In the genomic region with DNA sequence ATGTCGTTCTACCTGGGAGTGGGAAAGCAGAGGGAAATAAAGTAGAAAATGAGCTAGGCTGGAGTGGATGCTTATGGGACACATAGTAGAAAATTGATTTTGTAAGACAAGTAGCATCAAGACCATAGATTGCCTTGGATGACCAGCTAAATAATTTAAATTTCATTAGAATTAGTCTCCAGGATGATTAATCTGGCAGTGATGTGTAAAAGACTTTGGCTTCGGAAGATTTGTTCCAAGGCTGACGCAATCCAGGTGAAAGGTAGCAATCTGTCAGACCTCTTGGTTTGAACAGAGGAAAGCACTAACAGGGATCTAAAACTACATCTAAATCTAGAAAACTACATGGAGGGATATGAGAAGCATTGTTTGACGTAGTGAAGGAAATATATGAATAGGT, we compare ENCODE assay signal across 22 cellular contexts.
A peak's percentile ranks its signal among the peaks of the same experiment; 100 is the strongest.
DNase-seq lines count a peak whose midpoint lies in the region; ATAC-seq and TF ChIP-seq lines count a peak whose summit lies in the region.
"Had no signal": no experiment of that assay in that cellular context is flagged by ENCODE, and none has a peak within 500 bp of the region (broad histone marks: within the 10 kb centered on the region; RNA-seq: fewer than 3 reads in every experiment).

No MANE protein-coding gene starts in this region.

- H3K4me3 ChIP-seq in GM23248 (no peak overlapping the region), PC-3 (ENCODE audit: low read length) (no peak overlapping the region), epithelial cell of esophagus (ENCODE audit: low read length) (no peak overlapping the region)
- H3K4me3 ChIP-seq: ascending aorta; BLaER1 treated with 17β-estradiol and CSF1 and Interleukin-3, amounts not matched to agents 10 nM and 100 nM; gastroesophageal sphincter; neural progenitor cell; thyroid gland had no signal

- DNase-seq in GM23248, result peak; percentile 34
- DNase-seq in PC-3, result peak; percentile 91
- peak; percentile 94 for DNase-seq in epithelial cell of esophagus (ENCODE audit: low read depth)
- DNase-seq in kidney tubule cell (ENCODE audit: low spot score), result peak; percentile 86
- DNase-seq in stimulated activated CD4-positive, alpha-beta T cell treated with anti-CD3 and anti-CD28 coated beads, Interleukin-12 subunit alpha, Interleukin-12 subunit beta, amount 100 ng/mL, for 4 hours, result no peak
- DNase-seq in amygdala (lab: John Stamatoyannopoulos, UW), result no peak
- DNase-seq in NCI-H2029 treated with DMSO at 0.1 percent for 48 hours (lab: John Stamatoyannopoulos, UW), result no peak
- DNase-seq: DND-41; erythroblast; hippocampal formation; KG1; NCI-H2171 treated with DMSO at 0.1 percent for 48 hours; NCI-H69; stimulated activated naive CD8-positive, alpha-beta T cell treated with anti-CD3 and anti-CD28 coated beads, Interleukin-15, amount 100 ng/mL, for 72 hours; thyroid gland had no signal

- no peaks in the 10 kb centered on the region for H3K27me3 ChIP-seq in GM23248 (replicated peaks; ENCODE audit: insufficient read depth)
- no peaks in the 10 kb centered on the region for H3K27me3 ChIP-seq in PC-3 (ENCODE audit: low read length)
- H3K27me3 ChIP-seq: ascending aorta; BLaER1 treated with 17β-estradiol and CSF1 and Interleukin-3, amounts not matched to agents 10 nM and 100 nM; gastroesophageal sphincter; neural progenitor cell; thyroid gland had no signal

- H3K9me2 ChIP-seq in GM23248 (ENCODE audit: insufficient read depth) (no peaks in the 10 kb centered on the region), PC-3 (replicated peaks; ENCODE audit: low read length) (no peaks in the 10 kb centered on the region)

- H3F3A ChIP-seq in GM23248 (ENCODE audit: insufficient read depth), result no peaks in the 10 kb centered on the region
- no peaks in the 10 kb centered on the region for H3F3A ChIP-seq in PC-3 (ENCODE audit: low read length, unreplicated experiment)

- no TSS peak for BruUV-seq in PC-3 (replicated peaks; lab: Mats Ljungman, UMichigan)

- intact Hi-C loops in PC-3 (cut with micrococcal nuclease), result loop anchor here (1.0 to 5.0 kb wide), 2 partner anchors 193 to 237 kb away; partner anchors contain the start of gene ARL4A

- H4K20me1 ChIP-seq in GM23248 (ENCODE audit: insufficient read depth), result no peaks in the 10 kb centered on the region
- H4K20me1 ChIP-seq in PC-3 (ENCODE audit: low read length), result no peaks in the 10 kb centered on the region
- H4K20me1 ChIP-seq: BLaER1 treated with 17β-estradiol and CSF1 and Interleukin-3, amounts not matched to agents 10 nM and 100 nM had no signal

- H3K79me2 ChIP-seq in GM23248 (ENCODE audit: insufficient read depth) (no peaks in the 10 kb centered on the region), PC-3 (ENCODE audit: low read length) (no peaks in the 10 kb centered on the region)

- H3K4me1 ChIP-seq in GM23248 (ENCODE audit: insufficient read depth), result peaks cover 10% of the 10 kb centered on the region
- H3K4me1 ChIP-seq in PC-3 (ENCODE audit: insufficient read depth, low read length), result peaks cover 28% of the 10 kb centered on the region
- H3K4me1 ChIP-seq: ascending aorta; BLaER1 treated with 17β-estradiol and CSF1 and Interleukin-3, amounts not matched to agents 10 nM and 100 nM; thyroid gland had no signal

- H3K9me3 ChIP-seq in GM23248 (ENCODE audit: low read depth) (no peaks in the 10 kb centered on the region), PC-3 (ENCODE audit: low read length) (no peaks in the 10 kb centered on the region)
- H3K9me3 ChIP-seq: ascending aorta; BLaER1 treated with 17β-estradiol and CSF1 and Interleukin-3, amounts not matched to agents 10 nM and 100 nM; gastroesophageal sphincter; thyroid gland had no signal

- peak overlapping the region; percentile 4 for H3K4me2 ChIP-seq in GM23248 (ENCODE audit: unreplicated experiment)
- H3K4me2 ChIP-seq in PC-3 (ENCODE audit: low read length), result peak overlapping the region; percentile 69
- H3K4me2 ChIP-seq: BLaER1 treated with 17β-estradiol and CSF1 and Interleukin-3, amounts not matched to agents 10 nM and 100 nM; neural progenitor cell had no signal

- ATAC-seq in PC-3 (peak; percentile 79), HG03520 (IDR thresholded peaks at IDR 0.05; ENCODE audit: unreplicated experiment) (no peak)
- ATAC-seq: activated T-helper 17 cell treated with anti-CD3 and anti-CD28 coated beads, Interleukin-2, amount 50 U/mL, for 72 hours; gastroesophageal sphincter; sciatic nerve; stimulated activated naive CD8-positive, alpha-beta T cell treated with anti-CD3 and anti-CD28 coated beads, Interleukin-15, amount 100 ng/mL, for 72 hours had no signal

- POLR2A ChIA-PET in PC-3 (lab: Charles Lee; ENCODE audit: unreplicated experiment), result interaction anchor here (0.6 kb wide), 1 partner anchor 234 kb away, joined by 4 read pairs; no protein-coding TSS in a partner anchor

- H3K27ac ChIP-seq in GM23248 (no peak overlapping the region), PC-3 (ENCODE audit: low read length) (no peak overlapping the region)
- H3K27ac ChIP-seq: ascending aorta; BLaER1 treated with 17β-estradiol and CSF1 and Interleukin-3, amounts not matched to agents 10 nM and 100 nM; gastroesophageal sphincter; neural progenitor cell; thyroid gland had no signal

- TF ChIP-seq CTCF in PC-3 (conservative IDR thresholded peaks at IDR 0.05; ENCODE audit: low read depth, low read length), result no peak
- no peak for TF ChIP-seq CTCF in epithelial cell of esophagus (IDR thresholded peaks at IDR 0.05; ENCODE audit: insufficient read depth, low read depth, low read length, missing control alignments)

- in situ Hi-C loops in GM23248 (cut with MboI), result no loop called here

- H3K9ac ChIP-seq in GM23248 (no peak overlapping the region), PC-3 (ENCODE audit: low read length) (no peak overlapping the region)
- H3K9ac ChIP-seq: BLaER1 treated with 17β-estradiol and CSF1 and Interleukin-3, amounts not matched to agents 10 nM and 100 nM; neural progenitor cell had no signal

- H3K36me3 ChIP-seq in GM23248 (ENCODE audit: low read depth) (no peaks in the 10 kb centered on the region), PC-3 (ENCODE audit: low read depth, low read length) (no peaks in the 10 kb centered on the region)
- H3K36me3 ChIP-seq: ascending aorta; BLaER1 treated with 17β-estradiol and CSF1 and Interleukin-3, amounts not matched to agents 10 nM and 100 nM; gastroesophageal sphincter; neural progenitor cell; thyroid gland had no signal

- CTCF ChIA-PET in PC-3 (lab: Charles Lee), result no interaction called here

- H2AFZ ChIP-seq in GM23248 (no peak overlapping the region), PC-3 (ENCODE audit: low read length) (no peak overlapping the region)
- H2AFZ ChIP-seq: neural progenitor cell had no signal

- 55 to 60% methylated on average over 4 of the region's 4 CpGs for WGBS in GM23248 (ENCODE audit: low coverage in 1 of 2, low lambda C conversion rate in 2 of 2, missing lambda C conversion rate in 2 of 2), 2 experiments

Comparison
In these comparisons a context has a peak if more than half of its experiments do, and no peak if none do; other contexts are left out.
1. DNase-seq: peak in GM23248 (single experiment), PC-3 (single experiment), epithelial cell of esophagus (single experiment) and kidney tubule cell (single experiment); none in stimulated activated CD4-positive, alpha-beta T cell treated with anti-CD3 and anti-CD28 coated beads, Interleukin-12 subunit alpha, Interleukin-12 subunit beta, amount 100 ng/mL, for 4 hours (single experiment), amygdala (0 of 56) and NCI-H2029 treated with DMSO at 0.1 percent for 48 hours (single experiment).